In the genomic region with DNA sequence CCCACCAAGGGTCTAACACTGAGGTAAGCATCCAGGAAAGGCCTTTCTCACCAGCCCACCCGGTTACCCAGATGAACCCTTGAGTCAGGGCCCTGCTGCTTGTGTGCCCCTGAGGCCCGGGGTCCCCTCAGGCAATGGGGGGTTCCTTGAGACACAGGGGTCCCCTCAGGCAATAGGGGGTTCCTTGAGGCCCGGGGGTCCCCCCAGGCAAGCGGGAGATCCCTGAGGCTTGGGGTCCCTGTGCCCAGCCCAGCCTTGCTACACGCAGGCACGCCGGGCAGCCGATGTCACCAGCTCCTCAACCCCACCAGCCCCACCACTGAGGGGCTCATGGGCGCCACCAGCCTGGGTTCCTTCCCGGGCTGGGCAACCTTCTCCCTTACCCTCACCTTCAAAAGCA, we compare ENCODE assay signal across 18 cellular contexts.
A peak's percentile ranks its signal among the peaks of the same experiment; 100 is the strongest.
DNase-seq lines count a peak whose midpoint lies in the region; ATAC-seq and TF ChIP-seq lines count a peak whose summit lies in the region.
"Had no signal": no experiment of that assay in that cellular context is flagged by ENCODE, and none has a peak within 500 bp of the region (broad histone marks: within the 10 kb centered on the region; RNA-seq: fewer than 3 reads in every experiment).

No MANE protein-coding gene starts in this region.

- H3K36me3 ChIP-seq in SJCRH30 (no peaks in the 10 kb centered on the region), uterus (no peaks in the 10 kb centered on the region)
- H3K36me3 ChIP-seq: HAP-1 had no signal

- TF ChIP-seq POLR2A in uterus (IDR thresholded peaks at IDR 0.05), result no peak

- ATAC-seq in sciatic nerve, result no peak

- peaks cover 32% of the 10 kb centered on the region for H3K4me1 ChIP-seq in SJCRH30
- peaks cover 3 to 8% of the 10 kb centered on the region in 2 donors for H3K4me1 ChIP-seq in uterus
- H3K4me1 ChIP-seq: HAP-1 had no signal

- no peaks in the 10 kb centered on the region for H3K27me3 ChIP-seq in SJCRH30
- H3K27me3 ChIP-seq in uterus, result no peaks in the 10 kb centered on the region

- DNase-seq in SJCRH30 (no peak), iPS-NIHi11 (ENCODE audit: low spot score) (peak; percentile 16), sciatic nerve (ENCODE audit: low spot score) (peak; percentile 51), uterus (no peak), NOMO-1 (lab: John Stamatoyannopoulos, UW; ENCODE audit: unreplicated experiment in 2 of 2) (no peak), SW480 (ENCODE audit: low spot score) (no peak)
- no peak for DNase-seq in activated effector memory CD4-positive, alpha-beta T cell treated with anti-CD3 and anti-CD28 coated beads, Interleukin-2, amount 50 U/mL, for 16 hours
- DNase-seq: CD4-positive, alpha-beta T cell; DMS53; NCI-H1105 treated with DMSO at 0.1 percent for 48 hours; NCI-H187 treated with DMSO at 0.1 percent for 48 hours; NCI-H345; NCI-H69; NK-92 treated with Interleukin-12 subunit alpha and Interleukin-12 subunit beta, amount 100 ng/mL, for 24 hours; OCI-M1; RPMI8226 had no signal

- H3K4me3 ChIP-seq in SJCRH30, result peak overlapping the region; percentile 44
- H3K4me3 ChIP-seq in uterus, result no peak overlapping the region
- H3K4me3 ChIP-seq: HAP-1 had no signal

- H3K27ac ChIP-seq in SJCRH30 (peak overlapping the region; percentile 93), uterus (peak overlapping the region; percentile 91 to 95)
- H3K27ac ChIP-seq: HL-60 had no signal

- H3K9me3 ChIP-seq in SJCRH30 (replicated peaks) (no peaks in the 10 kb centered on the region), uterus (no peaks in the 10 kb centered on the region)
- H3K9me3 ChIP-seq: HAP-1 had no signal

- intact Hi-C loops in sciatic nerve (cut with DNase I) (no loop called here), uterus (cut with DNase I; ENCODE audit: low total_unique reads) (no loop called here)

- no peak for TF ChIP-seq CTCF in uterus (IDR thresholded peaks at IDR 0.05)

Comparison
In these comparisons a context has a peak if more than half of its experiments do, and no peak if none do; other contexts are left out.
1. DNase-seq: peak in iPS-NIHi11 (single experiment) and sciatic nerve (single experiment); none in SJCRH30 (0 of 2), uterus (0 of 2), activated effector memory CD4-positive, alpha-beta T cell treated with anti-CD3 and anti-CD28 coated beads, Interleukin-2, amount 50 U/mL, for 16 hours (single experiment), NOMO-1 (0 of 2) and SW480 (single experiment).